8 cellular contexts compared by ENCODE assay signal in the genomic region with DNA sequence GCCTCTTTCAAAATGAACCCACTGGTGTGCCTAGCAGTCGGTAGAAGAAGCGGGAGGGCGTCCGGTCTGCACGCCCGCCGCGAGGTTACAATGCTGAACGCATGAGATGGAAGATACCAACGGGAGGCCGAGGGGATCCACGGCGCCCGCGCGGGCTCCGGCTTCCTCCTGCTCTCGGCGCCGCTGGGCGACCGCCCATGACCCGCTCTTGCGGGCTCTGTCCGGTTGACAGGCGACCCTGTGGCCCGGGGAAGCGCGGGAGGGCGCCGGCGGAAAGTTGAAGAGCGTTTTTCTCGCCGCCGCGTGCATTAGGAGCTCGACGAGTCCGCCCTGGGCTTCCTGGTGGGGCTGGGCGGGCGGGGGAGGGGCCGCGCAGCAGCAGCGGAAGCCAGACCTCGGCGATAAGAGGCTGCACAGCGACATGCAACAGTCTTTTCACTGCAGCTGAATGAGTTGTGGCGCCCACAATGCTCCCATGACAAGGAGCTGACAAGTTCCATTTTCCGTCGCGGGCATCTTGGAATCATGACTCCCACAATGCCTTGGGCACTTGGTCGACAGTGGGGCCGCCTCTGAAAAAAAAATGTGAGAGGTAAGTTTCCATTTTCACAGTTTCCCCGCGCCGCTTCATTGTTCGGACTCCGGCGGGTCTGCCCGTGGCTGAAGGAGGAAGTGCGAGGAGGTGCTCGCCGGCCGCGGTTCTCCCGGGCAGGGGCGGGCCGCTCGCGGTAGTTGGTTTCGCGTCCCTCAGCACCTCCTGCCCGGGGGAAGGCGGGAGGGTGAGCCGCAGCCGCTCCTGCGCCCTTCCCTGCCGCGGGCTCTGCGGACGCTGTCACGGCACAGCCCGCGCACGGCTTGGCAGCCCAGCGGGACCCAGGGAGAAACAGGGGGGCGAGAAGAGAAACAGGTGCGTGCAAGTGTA. TPM values are rescaled to one million over a fixed set of nuclear protein-coding genes. Genes with fewer than 3 reads are reported as not detected.
DNase-seq lines count a peak whose midpoint lies in the region; ATAC-seq and TF ChIP-seq lines count a peak whose summit lies in the region.

A gene with protein sequence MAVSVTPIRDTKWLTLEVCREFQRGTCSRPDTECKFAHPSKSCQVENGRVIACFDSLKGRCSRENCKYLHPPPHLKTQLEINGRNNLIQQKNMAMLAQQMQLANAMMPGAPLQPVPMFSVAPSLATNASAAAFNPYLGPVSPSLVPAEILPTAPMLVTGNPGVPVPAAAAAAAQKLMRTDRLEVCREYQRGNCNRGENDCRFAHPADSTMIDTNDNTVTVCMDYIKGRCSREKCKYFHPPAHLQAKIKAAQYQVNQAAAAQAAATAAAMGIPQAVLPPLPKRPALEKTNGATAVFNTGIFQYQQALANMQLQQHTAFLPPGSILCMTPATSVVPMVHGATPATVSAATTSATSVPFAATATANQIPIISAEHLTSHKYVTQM (plus strand): TSS at position 429 of the 922 bp plus-strand sequence. CDS start 31,265 bp downstream, outside the sequence.

- H3K27ac ChIP-seq in ACC112 (ENCODE audit: low read depth, low read length): peak within 1 kb of the TSS; percentile 94
- peak within 1 kb of the TSS; percentile 98 to 100 (median 99) for H3K27ac ChIP-seq in spleen

- H3K27me3 ChIP-seq in ACC112 (ENCODE audit: insufficient read depth, low read length) (no peaks in the 10 kb centered on the region), spleen (replicated peaks in 1 of 7) (no peaks in the 10 kb centered on the region)

- peak within 1 kb of the TSS; percentile 86 to 98 (median 96) for H3K27ac Mint-ChIP-seq in immature natural killer cell

- 0 to 3% (median 0%) methylated on average over 49 to 89 of the region's 89 CpGs for WGBS in spleen, 5 donors

- ATAC-seq in GM18907 (IDR thresholded peaks at IDR 0.05; ENCODE audit: unreplicated experiment) (peak; percentile 71), HG03139 (IDR thresholded peaks at IDR 0.05; ENCODE audit: unreplicated experiment) (peak; percentile 54)

- TF ChIP-seq POLR2A in spleen (IDR thresholded peaks at IDR 0.05): peak; percentile 46 to 87 (median 64)

- DNase-seq in NCI-H226 (peak; percentile 74), cardiac fibroblast (ENCODE audit: low read depth in 2 of 2) (peak; percentile 80 to 90), immature natural killer cell (peak; percentile 84 to 86 (median 85)), spleen (peak; percentile 96)
- peak; percentile 64 to 80 (median 72) for DNase-seq in activated CD4-positive, CD25-positive, alpha-beta regulatory T cell (lab: John Stamatoyannopoulos, UW)

- peaks cover 9 to 31% (median 23%) of the 10 kb centered on the region in 3 donors for H3K27me3 Mint-ChIP-seq in immature natural killer cell (ENCODE audit: low read depth in 3 of 3)

- peak within 1 kb of the TSS; percentile 89 for H2AFZ ChIP-seq in ACC112 (ENCODE audit: low read length, unreplicated experiment)

- peaks cover 61% of the 10 kb centered on the region for H3K79me2 ChIP-seq in ACC112 (ENCODE audit: control insufficient read depth, insufficient read depth, low read length, unreplicated experiment)

- H3K4me3 ChIP-seq in ACC112 (ENCODE audit: low read depth, low read length): peak within 1 kb of the TSS; percentile 94
- peak within 1 kb of the TSS; percentile 81 to 84 for H3K4me3 ChIP-seq in cardiac fibroblast (replicated peaks in 1 of 2; ENCODE audit: low read depth in 2 of 2, low read length in 2 of 2)
- H3K4me3 ChIP-seq in spleen: peak within 1 kb of the TSS; percentile 76 to 89 (median 86)

- intact Hi-C loops in spleen (cut with DNase I; ENCODE audit: low total_unique reads): loop anchor here (10.0 kb wide), 1 partner anchor 64 kb away; no protein-coding TSS in a partner anchor

- peaks cover 67 to 82% of the 10 kb centered on the region in 2 donors for H3K4me1 Mint-ChIP-seq in immature natural killer cell

- peak within 1 kb of the TSS; percentile 92 to 99 (median 98) for H3K4me3 Mint-ChIP-seq in immature natural killer cell

- H3K4me1 ChIP-seq in ACC112 (ENCODE audit: control insufficient read depth, insufficient read depth, low read length, unreplicated experiment) (peaks cover 42% of the 10 kb centered on the region), spleen (peaks cover 43 to 80% (median 74%) of the 10 kb centered on the region in 6 donors)

- peaks cover 4% of the 10 kb centered on the region for H3K36me3 ChIP-seq in ACC112 (ENCODE audit: insufficient read depth, low read length)
- H3K36me3 ChIP-seq in spleen: no peaks in the 10 kb centered on the region

- no peak for TF ChIP-seq CTCF in cardiac fibroblast (IDR thresholded peaks at IDR 0.05; ENCODE audit: low read depth, low read length)
- TF ChIP-seq CTCF in spleen (IDR thresholded peaks at IDR 0.05 in 8 of 11, conservative IDR thresholded peaks at IDR 0.05 in 3 of 11): peak in 8 of 11 experiments; percentile 9 to 27 (median 16)

- peaks cover 5 to 10% (median 5%) of the 10 kb centered on the region in 3 donors for H3K36me3 Mint-ChIP-seq in immature natural killer cell

- H3K9me3 ChIP-seq in spleen: no peaks in the 10 kb centered on the region

- H3K9me3 Mint-ChIP-seq in immature natural killer cell: no peaks in the 10 kb centered on the region

RNA-seq across cellular contexts. Expression of the gene that starts here (rescaled TPM):
- polyA plus RNA-seq in immature natural killer cell (100 to 1,000 TPM; 270 to 399 (median 286) TPM), spleen (10 to 100 TPM; 64.7 to 66.3 (median 64.7) TPM)
- 100 to 1,000 TPM; 288 to 491 (median 355) TPM for total RNA-seq in spleen

Comparison
In these comparisons a context has a peak if more than half of its experiments do, and no peak if none do; other contexts are left out.
1. Peak in every context shown above with its lines: DNase-seq, ATAC-seq, H3K4me3 ChIP-seq and H3K27ac ChIP-seq.
2. RNA of the gene that starts here (polyA plus RNA-seq): 270 to 399 TPM in immature natural killer cell; 64.7 to 66.3 TPM in spleen; every median in the first group is over 4 times any median in the second.